ENCODE assay signal across 8 cellular contexts in genomic region chr3:32570426-32571191, GRCh38.
DNase-seq lines count a peak whose midpoint lies in the region; ATAC-seq lines count a peak whose summit lies in the region.

DYNC1LI1 (minus strand) TSS chr3:32570858; CDS start chr3:32570770, 88 bp downstream.

- peak; percentile 78 to 96 (median 92) for DNase-seq in C1 segment of cervical spinal cord (lab: John Stamatoyannopoulos, UW)
- peak; percentile 92 for DNase-seq in NCI-H748 (lab: John Stamatoyannopoulos, UW; ENCODE audit: unreplicated experiment)
- peak; percentile 92 for DNase-seq in activated CD4-positive, alpha-beta T cell treated with anti-CD3 and anti-CD28 coated beads, Interleukin-2, amount 50 U/mL, for 1 hour
- DNase-seq in cortex of kidney (lab: John Stamatoyannopoulos, UW): peak; percentile 62
- DNase-seq in left kidney (ENCODE audit: low read depth, low spot score): peak; percentile 98
- DNase-seq in stimulated activated CD4-positive, alpha-beta T cell treated with anti-CD3 and anti-CD28 coated beads, Interleukin-1b, Interleukin-23, amount 100 ng/mL, for 48 hours: peak; percentile 93

- peak; percentile 87 for ATAC-seq in GM19395 (IDR thresholded peaks at IDR 0.05; ENCODE audit: unreplicated experiment)
- peak; percentile 76 for ATAC-seq in HG03558 (IDR thresholded peaks at IDR 0.05; ENCODE audit: extremely low read depth, unreplicated experiment)

Comparison
In these comparisons a context has a peak if more than half of its experiments do, and no peak if none do; other contexts are left out.
1. Peak in every context shown above with its lines: DNase-seq and ATAC-seq.